28 cellular contexts compared by ENCODE assay signal in genomic region chr6:8468731-8469130, GRCh38.
"Had no signal": no experiment of that assay in that cellular context is flagged by ENCODE, and none has a peak within 500 bp of the region (broad histone marks: within the 10 kb centered on the region; RNA-seq: fewer than 3 reads in every experiment).

No MANE protein-coding gene starts in this region.

- H3K36me3 Mint-ChIP-seq: stimulated activated effector memory CD8-positive, alpha-beta T cell treated with anti-CD3 and anti-CD28 coated beads, Interleukin-12 subunit alpha, Interleukin-12 subunit beta, amount 100 ng/mL, for 72 hours had no signal

- ATAC-seq: stimulated activated effector memory CD8-positive, alpha-beta T cell treated with anti-CD3 and anti-CD28 coated beads, Interleukin-12 subunit alpha, Interleukin-12 subunit beta, amount 100 ng/mL, for 72 hours; stimulated activated memory B cell treated with anti-CD40 and anti-IgM and Interleukin-4, amounts not matched to agents 10 μg/mL and 1 μg/mL and 100 μg/mL, for 72 hours; stimulated activated naive B cell treated with anti-CD40 and anti-IgM and Interleukin-4, amounts not matched to agents 10 μg/mL and 1 μg/mL and 100 μg/mL, for 72 hours; stimulated activated naive CD8-positive, alpha-beta T cell treated with anti-CD3 and anti-CD28 coated beads, Interleukin-15, amount 100 ng/mL, for 72 hours; stimulated activated naive CD8-positive, alpha-beta T cell treated with anti-CD3 and anti-CD28 coated beads, Interleukin-15, Interleukin-2, amounts not matched to agents 100 U/mL and 50 U/mL, for 24 hours; upper lobe of right lung had no signal

- DNase-seq: stimulated activated CD4-positive, alpha-beta T cell treated with anti-CD3 and anti-CD28 coated beads, Interleukin-2, amount 100 ng/mL, for 48 hours; stimulated activated CD4-positive, alpha-beta T cell treated with anti-CD3 and anti-CD28 coated beads, Interleukin-4, amount 100 ng/mL, for 1 hour; stimulated activated CD4-positive, alpha-beta T cell treated with anti-CD3 and anti-CD28 coated beads, Interleukin-4, amount 100 ng/mL, for 24 hours; stimulated activated CD4-positive, alpha-beta T cell treated with anti-CD3 and anti-CD28 coated beads, Interleukin-4, amount 100 ng/mL, for 4 hours; stimulated activated CD8-positive, alpha-beta memory T cell treated with anti-CD3 and anti-CD28 coated beads, Interleukin-4, amount 100 ng/mL, for 48 hours; stimulated activated naive B cell treated with anti-CD40 and anti-IgM and Interleukin-4, amounts not matched to agents 10 μg/mL and 1 μg/mL and 100 μg/mL, for 72 hours; stimulated activated naive CD4-positive, alpha-beta T cell; stimulated activated naive CD4-positive, alpha-beta T cell treated with Interleukin-2 at 50 U/mL for 16 hours; stimulated activated naive CD8-positive, alpha-beta T cell treated with anti-CD3 and anti-CD28 coated beads, Interleukin-15, amount 100 ng/mL, for 72 hours; stimulated activated naive CD8-positive, alpha-beta T cell treated with anti-CD3 and anti-CD28 coated beads, Interleukin-15, Interleukin-2, amounts not matched to agents 100 U/mL and 50 U/mL, for 24 hours; stomach; substantia nigra; testis; thyroid gland; tibial artery; transverse colon; trophoblast cell; upper lobe of left lung; upper lobe of right lung; uterus had no signal

- H3K27me3 ChIP-seq: stomach, suprapubic skin, testis, thyroid gland, tibial artery, tibial nerve, transverse colon, upper lobe of left lung, upper lobe of right lung, uterus, vagina had no signal

- H3K9me3 Mint-ChIP-seq: stimulated activated effector memory CD8-positive, alpha-beta T cell treated with anti-CD3 and anti-CD28 coated beads, Interleukin-12 subunit alpha, Interleukin-12 subunit beta, amount 100 ng/mL, for 72 hours; stimulated activated naive CD8-positive, alpha-beta T cell treated with anti-CD3 and anti-CD28 coated beads, Interleukin-15, Interleukin-2, amounts not matched to agents 100 ng/mL and 50 ng/mL, for 24 hours had no signal

- H3K27ac ChIP-seq: stomach, suprapubic skin, testis, thoracic aorta, thyroid gland, tibial artery, tibial nerve, transverse colon, upper lobe of left lung, upper lobe of right lung, uterus, vagina had no signal

- H3K27ac Mint-ChIP-seq: stimulated activated effector memory CD8-positive, alpha-beta T cell treated with anti-CD3 and anti-CD28 coated beads, Interleukin-12 subunit alpha, Interleukin-12 subunit beta, amount 100 ng/mL, for 72 hours; stimulated activated memory B cell treated with anti-CD40 and anti-IgM and Interleukin-4, amounts not matched to agents 10 μg/mL and 1 μg/mL and 100 μg/mL, for 72 hours; stimulated activated naive B cell treated with anti-CD40 and anti-IgM and Interleukin-4, amounts not matched to agents 10 μg/mL and 1 μg/mL and 100 μg/mL, for 72 hours; stimulated activated naive CD8-positive, alpha-beta T cell treated with anti-CD3 and anti-CD28 coated beads, Interleukin-15, amount 100 ng/mL, for 72 hours; stimulated activated naive CD8-positive, alpha-beta T cell treated with anti-CD3 and anti-CD28 coated beads, Interleukin-15, Interleukin-2, amounts not matched to agents 100 ng/mL and 50 ng/mL, for 24 hours; type B pancreatic cell had no signal

- H3K4me3 Mint-ChIP-seq: stimulated activated effector memory CD8-positive, alpha-beta T cell treated with anti-CD3 and anti-CD28 coated beads, Interleukin-12 subunit alpha, Interleukin-12 subunit beta, amount 100 ng/mL, for 72 hours; stimulated activated memory B cell treated with anti-CD40 and anti-IgM and Interleukin-4, amounts not matched to agents 10 μg/mL and 1 μg/mL and 100 μg/mL, for 72 hours; stimulated activated naive B cell treated with anti-CD40 and anti-IgM and Interleukin-4, amounts not matched to agents 10 μg/mL and 1 μg/mL and 100 μg/mL, for 72 hours; stimulated activated naive CD8-positive, alpha-beta T cell treated with anti-CD3 and anti-CD28 coated beads, Interleukin-15, amount 100 ng/mL, for 72 hours; stimulated activated naive CD8-positive, alpha-beta T cell treated with anti-CD3 and anti-CD28 coated beads, Interleukin-15, Interleukin-2, amounts not matched to agents 100 ng/mL and 50 ng/mL, for 24 hours; type B pancreatic cell had no signal

- H3K4me1 Mint-ChIP-seq: stimulated activated effector memory CD8-positive, alpha-beta T cell treated with anti-CD3 and anti-CD28 coated beads, Interleukin-12 subunit alpha, Interleukin-12 subunit beta, amount 100 ng/mL, for 72 hours; stimulated activated memory B cell treated with anti-CD40 and anti-IgM and Interleukin-4, amounts not matched to agents 10 μg/mL and 1 μg/mL and 100 μg/mL, for 72 hours; stimulated activated naive B cell treated with anti-CD40 and anti-IgM and Interleukin-4, amounts not matched to agents 10 μg/mL and 1 μg/mL and 100 μg/mL, for 72 hours; stimulated activated naive CD8-positive, alpha-beta T cell treated with anti-CD3 and anti-CD28 coated beads, Interleukin-15, amount 100 ng/mL, for 72 hours had no signal

- H3K36me3 ChIP-seq: stomach, suprapubic skin, thoracic aorta, thyroid gland, tibial nerve, transverse colon, upper lobe of left lung, upper lobe of right lung, uterus, vagina had no signal

- H3K27me3 Mint-ChIP-seq: stimulated activated naive CD8-positive, alpha-beta T cell treated with anti-CD3 and anti-CD28 coated beads, Interleukin-15, amount 100 ng/mL, for 72 hours; type B pancreatic cell had no signal

- H3K4me3 ChIP-seq: stomach, suprapubic skin, testis, thoracic aorta, thyroid gland, tibial artery, tibial nerve, transverse colon, upper lobe of left lung, upper lobe of right lung, uterus, vagina had no signal

- H3K9me3 ChIP-seq: stomach, suprapubic skin, testis, thoracic aorta, thyroid gland, tibial artery, tibial nerve, transverse colon, upper lobe of left lung, upper lobe of right lung, uterus, vagina had no signal
